In genomic region chr10:44958196-44958896, GRCh38 we compare ENCODE assay signal across 9 cellular contexts. TPM values are rescaled to one million over a fixed set of nuclear protein-coding genes. Genes with fewer than 3 reads are reported as not detected.
DNase-seq lines count a peak whose midpoint lies in the region; ATAC-seq and TF ChIP-seq lines count a peak whose summit lies in the region.
"Had no signal": no experiment of that assay in that cellular context is flagged by ENCODE, and none has a peak within 500 bp of the region (broad histone marks: within the 10 kb centered on the region; RNA-seq: fewer than 3 reads in every experiment).

No MANE protein-coding gene starts in this region.

- H3K36me3 ChIP-seq in iPS-15b (ENCODE audit: control insufficient read depth, insufficient read depth, low read length) (no peaks in the 10 kb centered on the region), spleen (peaks cover 0 to 26% (median 3%) of the 10 kb centered on the region in 6 donors)

- DNase-seq in activated naive CD4-positive, alpha-beta T cell treated with anti-CD3 and anti-CD28 coated beads for 36 hours: no peak
- no peak for DNase-seq in activated naive CD4-positive, alpha-beta T cell (lab: John Stamatoyannopoulos, UW)
- DNase-seq in activated naive CD8-positive, alpha-beta T cell treated with anti-CD3 and anti-CD28 coated beads for 36 hours: no peak
- DNase-seq in spleen (peak; percentile 25), DMS114 treated with DMSO at 0.1 percent for 48 hours (lab: John Stamatoyannopoulos, UW; ENCODE audit: unreplicated experiment) (no peak), NCI-H2196 treated with DMSO at 0.1 percent for 48 hours (lab: John Stamatoyannopoulos, UW; ENCODE audit: unreplicated experiment) (no peak)

- WGBS in spleen, 5 donors: 50 to 73% (median 63%) methylated on average over 5 of the region's 5 CpGs

- peak overlapping the region; percentile 80 for H3K4me3 Mint-ChIP-seq in activated naive CD4-positive, alpha-beta T cell treated with anti-CD3 and anti-CD28 coated beads for 36 hours
- H3K4me3 Mint-ChIP-seq in activated naive CD8-positive, alpha-beta T cell treated with anti-CD3 and anti-CD28 coated beads for 36 hours: peak overlapping the region; percentile 81

- no peak for ATAC-seq in GM18517 (IDR thresholded peaks at IDR 0.05; ENCODE audit: unreplicated experiment)

- intact Hi-C loops in activated naive CD4-positive, alpha-beta T cell treated with anti-CD3 and anti-CD28 coated beads for 36 hours (cut with micrococcal nuclease): loop anchor here (2.0 kb wide), 2 partner anchors 26 to 42 kb away; partner anchors contain the start of gene ZNF22
- intact Hi-C loops in spleen (cut with DNase I; ENCODE audit: low total_unique reads): no loop called here

- H3K4me1 ChIP-seq in iPS-15b (ENCODE audit: control insufficient read depth, insufficient read depth, low read length) (peaks cover 8% of the 10 kb centered on the region), spleen (peaks cover 21 to 61% (median 42%) of the 10 kb centered on the region in 6 donors)

- peak overlapping the region in 7 of 8 donors; percentile 85 to 93 (median 90) for H3K27ac ChIP-seq in spleen

- TF ChIP-seq CTCF in spleen (IDR thresholded peaks at IDR 0.05 in 8 of 11, conservative IDR thresholded peaks at IDR 0.05 in 3 of 11): no peak

- CTCF ChIA-PET in activated naive CD4-positive, alpha-beta T cell treated with anti-CD3 and anti-CD28 coated beads for 36 hours (lab: Charles Lee): no interaction called here

- peaks cover 9% of the 10 kb centered on the region for H3K27me3 ChIP-seq in iPS-15b (ENCODE audit: control insufficient read depth, insufficient read depth, low read length)
- H3K27me3 ChIP-seq in spleen (replicated peaks in 1 of 7): no peaks in the 10 kb centered on the region

- H3K36me3 Mint-ChIP-seq in activated naive CD4-positive, alpha-beta T cell treated with anti-CD3 and anti-CD28 coated beads for 36 hours (ENCODE audit: low read depth): peaks cover 9% of the 10 kb centered on the region
- H3K36me3 Mint-ChIP-seq in activated naive CD8-positive, alpha-beta T cell treated with anti-CD3 and anti-CD28 coated beads for 36 hours: peaks cover 12% of the 10 kb centered on the region

- no peak for TF ChIP-seq POLR2A in spleen (IDR thresholded peaks at IDR 0.05)

- peaks cover 18% of the 10 kb centered on the region for H3K4me1 Mint-ChIP-seq in activated naive CD4-positive, alpha-beta T cell treated with anti-CD3 and anti-CD28 coated beads for 36 hours (ENCODE audit: low read depth)
- peaks cover 12% of the 10 kb centered on the region for H3K4me1 Mint-ChIP-seq in activated naive CD8-positive, alpha-beta T cell treated with anti-CD3 and anti-CD28 coated beads for 36 hours

- H3K9me3 Mint-ChIP-seq in activated naive CD4-positive, alpha-beta T cell treated with anti-CD3 and anti-CD28 coated beads for 36 hours: peaks cover 2% of the 10 kb centered on the region
- H3K9me3 Mint-ChIP-seq in activated naive CD8-positive, alpha-beta T cell treated with anti-CD3 and anti-CD28 coated beads for 36 hours: peaks cover 3% of the 10 kb centered on the region

- H3K9me3 ChIP-seq in iPS-15b (ENCODE audit: control insufficient read depth, insufficient read depth, low read length) (no peaks in the 10 kb centered on the region), spleen (peaks cover 0 to 4% (median 0%) of the 10 kb centered on the region in 8 donors)

- no peak overlapping the region for H3K27ac Mint-ChIP-seq in activated naive CD4-positive, alpha-beta T cell treated with anti-CD3 and anti-CD28 coated beads for 36 hours
- peak overlapping the region; percentile 60 for H3K27ac Mint-ChIP-seq in activated naive CD8-positive, alpha-beta T cell treated with anti-CD3 and anti-CD28 coated beads for 36 hours

- no peak overlapping the region for H3K9ac ChIP-seq in iPS-15b (ENCODE audit: low read depth, low read length)

- no peaks in the 10 kb centered on the region for H3K27me3 Mint-ChIP-seq in activated naive CD4-positive, alpha-beta T cell treated with anti-CD3 and anti-CD28 coated beads for 36 hours (ENCODE audit: low read depth)
- no peaks in the 10 kb centered on the region for H3K27me3 Mint-ChIP-seq in activated naive CD8-positive, alpha-beta T cell treated with anti-CD3 and anti-CD28 coated beads for 36 hours

- H3K4me3 ChIP-seq in iPS-15b (ENCODE audit: low read depth, low read length) (peak overlapping the region; percentile 84), spleen (peak overlapping the region; percentile 72 to 89 (median 76))

RNA-seq across cellular contexts. Expression of gene RASSF4, which starts 1.3 kb away (rescaled TPM):
- 1 to 10 TPM; 1.1 to 2.2 TPM for total RNA-seq in activated naive CD4-positive, alpha-beta T cell treated with anti-CD3 and anti-CD28 coated beads for 36 hours
- 1 to 10 TPM; 5.6 to 6.2 TPM for total RNA-seq in activated naive CD8-positive, alpha-beta T cell treated with anti-CD3 and anti-CD28 coated beads for 36 hours
- total RNA-seq in spleen: 10 to 100 TPM; 70.8 to 96.2 (median 73.7) TPM
- 10 to 100 TPM; 36.7 to 61.0 (median 38.2) TPM for polyA plus RNA-seq in spleen

RNA-seq across cellular contexts. Expression of gene DEPP1, which starts 20.3 kb away (rescaled TPM):
- 1 to 10 TPM; 2.4 to 3.2 TPM for total RNA-seq in activated naive CD4-positive, alpha-beta T cell treated with anti-CD3 and anti-CD28 coated beads for 36 hours
- under 1 TPM; 0.12 to 0.49 TPM for total RNA-seq in activated naive CD8-positive, alpha-beta T cell treated with anti-CD3 and anti-CD28 coated beads for 36 hours
- total RNA-seq in spleen: 10 to 100 TPM in 6 of 7 donors, 1 to 10 TPM in 1; 9.5 to 90.1 (median 21.1) TPM
- polyA plus RNA-seq in spleen: 10 to 100 TPM; 13.3 to 36.5 (median 15.7) TPM

RNA-seq across cellular contexts. Expression of gene ZNF22, which starts 42.4 kb away (rescaled TPM):
- total RNA-seq in activated naive CD4-positive, alpha-beta T cell treated with anti-CD3 and anti-CD28 coated beads for 36 hours: 10 to 100 TPM; 18.7 to 19.5 TPM
- total RNA-seq in activated naive CD8-positive, alpha-beta T cell treated with anti-CD3 and anti-CD28 coated beads for 36 hours: 10 to 100 TPM; 45.6 to 47.6 TPM
- 10 to 100 TPM; 22.7 to 28.3 (median 25.8) TPM for total RNA-seq in spleen
- 10 to 100 TPM; 25.9 to 33.6 (median 31.5) TPM for polyA plus RNA-seq in spleen

RNA-seq across cellular contexts. Expression of gene TMEM72, which starts 47.2 kb away (rescaled TPM):
- not detected for total RNA-seq in activated naive CD4-positive, alpha-beta T cell treated with anti-CD3 and anti-CD28 coated beads for 36 hours
- not detected for total RNA-seq in activated naive CD8-positive, alpha-beta T cell treated with anti-CD3 and anti-CD28 coated beads for 36 hours
- not detected for total RNA-seq in spleen
- polyA plus RNA-seq in spleen: under 1 TPM in 1 of 3 donors, not detected in 2; 0.04 TPM
- total RNA-seq: frontal cortex had no signal

Comparison
In these comparisons a context has a peak if more than half of its experiments do, and no peak if none do; other contexts are left out.
1. RNA of gene RASSF4, which starts 1.3 kb away (total RNA-seq): 70.8 to 96.2 TPM in spleen; 5.6 to 6.2 TPM in activated naive CD8-positive, alpha-beta T cell treated with anti-CD3 and anti-CD28 coated beads for 36 hours and 1.1 to 2.2 TPM in activated naive CD4-positive, alpha-beta T cell treated with anti-CD3 and anti-CD28 coated beads for 36 hours; every median in the first group is over 4 times any median in the second.